12 cellular contexts compared by ENCODE assay signal in the genomic region with DNA sequence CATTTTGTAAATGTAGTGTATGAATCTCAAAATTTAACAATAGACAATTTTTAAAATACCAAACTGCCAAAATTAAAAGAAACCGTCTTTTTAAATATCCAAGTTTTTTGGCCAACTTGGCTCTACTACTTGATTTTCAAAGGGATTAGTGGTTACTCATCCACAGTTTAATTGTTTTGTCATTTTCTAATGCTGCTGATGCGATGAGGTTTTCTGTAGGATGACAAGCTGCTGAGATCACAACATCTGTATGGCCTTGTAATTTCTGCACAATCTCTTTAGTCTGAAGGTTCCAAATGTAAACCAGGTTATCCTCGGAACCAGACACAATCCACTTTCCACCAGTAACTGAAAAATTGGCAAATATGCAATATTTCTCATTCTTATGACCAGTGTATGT. TPM values are rescaled to one million over a fixed set of nuclear protein-coding genes. Genes with fewer than 3 reads are reported as not detected.
DNase-seq lines count a peak whose midpoint lies in the region; ATAC-seq and TF ChIP-seq lines count a peak whose summit lies in the region.
"Had no signal": no experiment of that assay in that cellular context is flagged by ENCODE, and none has a peak within 500 bp of the region (broad histone marks: within the 10 kb centered on the region; RNA-seq: fewer than 3 reads in every experiment).

No MANE protein-coding gene starts in this region.

- no peaks in the 10 kb centered on the region for H4K20me1 ChIP-seq in KMS-11 (ENCODE audit: insufficient read depth)

- H3K27me3 ChIP-seq in CD8-positive, alpha-beta memory T cell (ENCODE audit: insufficient read depth, low read length, poor library complexity, severe bottlenecking): no peaks in the 10 kb centered on the region
- H3K27me3 ChIP-seq in KMS-11 (ENCODE audit: insufficient read depth, low read depth): no peaks in the 10 kb centered on the region
- H3K27me3 ChIP-seq in naive thymus-derived CD4-positive, alpha-beta T cell (ENCODE audit: control insufficient read depth in 2 of 2, insufficient read depth in 2 of 2, low read length in 2 of 2): no peaks in the 10 kb centered on the region
- H3K27me3 ChIP-seq in aorta (ENCODE audit: control insufficient read depth in 1 of 2, insufficient read depth in 2 of 2, low read length in 1 of 2): no peaks in the 10 kb centered on the region

- peaks cover 15% of the 10 kb centered on the region for H3K36me3 ChIP-seq in CD8-positive, alpha-beta memory T cell (ENCODE audit: insufficient read depth, low read length)
- H3K36me3 ChIP-seq in KMS-11 (ENCODE audit: insufficient read depth): no peaks in the 10 kb centered on the region
- H3K36me3 ChIP-seq in naive thymus-derived CD4-positive, alpha-beta T cell (ENCODE audit: control insufficient read depth in 2 of 3, insufficient read depth in 3 of 3, low read length in 3 of 3): peaks cover 0 to 16% (median 12%) of the 10 kb centered on the region in 3 experiments
- H3K36me3 ChIP-seq in aorta (ENCODE audit: control insufficient read depth in 1 of 2, insufficient read depth in 2 of 2, low read length in 1 of 2): peaks cover 0 to 2% of the 10 kb centered on the region in 2 donors

- H3K9me3 Mint-ChIP-seq in CD8-positive, alpha-beta memory T cell: no peaks in the 10 kb centered on the region
- no peaks in the 10 kb centered on the region for H3K9me3 Mint-ChIP-seq in activated naive CD8-positive, alpha-beta T cell treated with anti-CD3 and anti-CD28 coated beads, Interleukin-2, amount 50 U/mL, for 24 hours
- H3K9me3 Mint-ChIP-seq in naive thymus-derived CD4-positive, alpha-beta T cell: peaks cover 0 to 5% (median 0%) of the 10 kb centered on the region in 11 donors

- H3K9ac ChIP-seq in KMS-11: peak overlapping the region; percentile 76

- no peak overlapping the region for H3K4me3 ChIP-seq in CD8-positive, alpha-beta memory T cell (ENCODE audit: low read length)
- H3K4me3 ChIP-seq in KMS-11 (IDR thresholded peaks at IDR 0.05; ENCODE audit: insufficient read depth, low read depth, low read length) (no peak overlapping the region), aorta (ENCODE audit: low read length in 2 of 2) (no peak overlapping the region)
- peak overlapping the region; percentile 96 for H3K4me3 ChIP-seq in naive thymus-derived CD4-positive, alpha-beta T cell (ENCODE audit: low read length)

- no peak overlapping the region for H2AFZ ChIP-seq in KMS-11 (ENCODE audit: low read depth)

- peaks cover 0 to 55% (median 14%) of the 10 kb centered on the region in 3 donors for H3K36me3 Mint-ChIP-seq in CD8-positive, alpha-beta memory T cell
- H3K36me3 Mint-ChIP-seq in activated naive CD8-positive, alpha-beta T cell treated with anti-CD3 and anti-CD28 coated beads, Interleukin-2, amount 50 U/mL, for 24 hours (ENCODE audit: low read depth): peaks cover 48% of the 10 kb centered on the region
- H3K36me3 Mint-ChIP-seq in naive thymus-derived CD4-positive, alpha-beta T cell: peaks cover 4 to 28% (median 15%) of the 10 kb centered on the region in 5 donors

- no peaks in the 10 kb centered on the region for H3K9me3 ChIP-seq in CD8-positive, alpha-beta memory T cell (ENCODE audit: low read length)
- H3K9me3 ChIP-seq in naive thymus-derived CD4-positive, alpha-beta T cell (ENCODE audit: control insufficient read depth in 2 of 3, low read length in 3 of 3): no peaks in the 10 kb centered on the region
- H3K9me3 ChIP-seq in aorta (ENCODE audit: control insufficient read depth, low read length): no peaks in the 10 kb centered on the region

- CTCF ChIA-PET in CD8-positive, alpha-beta memory T cell (lab: Charles Lee): interaction anchor here (2.7 kb wide), 1 partner anchor 30 kb away, joined by 17 read pairs; the partner anchor contains the start of gene FAM162A
- CTCF ChIA-PET in naive thymus-derived CD4-positive, alpha-beta T cell (lab: Charles Lee): no interaction called here

- POLR2A ChIA-PET in CD8-positive, alpha-beta memory T cell (lab: Charles Lee): no interaction called here
- POLR2A ChIA-PET in naive thymus-derived CD4-positive, alpha-beta T cell (lab: Charles Lee): interaction anchor here (0.5 to 5.8 kb wide), 4 partner anchors 30 to 753 kb away, joined by 3 to 112 read pairs (median 9); partner anchors contain the start of genes FAM162A, HCLS1 and MIX23

- H3K79me2 ChIP-seq in KMS-11 (ENCODE audit: insufficient read depth, low read depth): 0 out of 2 replicates have a peak, but pooled peaks cover 8% of the 10 kb centered on the region

- no peak for ATAC-seq in activated naive CD8-positive, alpha-beta T cell treated with anti-CD3 and anti-CD28 coated beads, Interleukin-2, amount 50 U/mL, for 24 hours
- no peak for ATAC-seq in naive thymus-derived CD4-positive, alpha-beta T cell
- no peak for ATAC-seq in HG03095 (IDR thresholded peaks at IDR 0.05; ENCODE audit: unreplicated experiment)
- no peak for ATAC-seq in aorta (ENCODE audit: low FRiP score)

- no peak for TF ChIP-seq CTCF in KMS-11 (conservative IDR thresholded peaks at IDR 0.05; ENCODE audit: low read depth, low read length)

- peak overlapping the region; percentile 88 for H3K4me2 ChIP-seq in KMS-11

- WGBS in aorta, 2 donors: 92% methylated on average over 3 of the region's 3 CpGs

- peaks cover 0 to 4% of the 10 kb centered on the region in 2 donors for H3K27me3 Mint-ChIP-seq in CD8-positive, alpha-beta memory T cell
- peaks cover 2% of the 10 kb centered on the region for H3K27me3 Mint-ChIP-seq in activated naive CD8-positive, alpha-beta T cell treated with anti-CD3 and anti-CD28 coated beads, Interleukin-2, amount 50 U/mL, for 24 hours
- peaks cover 0 to 3% (median 0%) of the 10 kb centered on the region in 5 donors for H3K27me3 Mint-ChIP-seq in naive thymus-derived CD4-positive, alpha-beta T cell

- H3K4me1 Mint-ChIP-seq in CD8-positive, alpha-beta memory T cell: peaks cover 39 to 63% (median 62%) of the 10 kb centered on the region in 3 donors
- H3K4me1 Mint-ChIP-seq in activated naive CD8-positive, alpha-beta T cell treated with anti-CD3 and anti-CD28 coated beads, Interleukin-2, amount 50 U/mL, for 24 hours: peaks cover 71% of the 10 kb centered on the region
- H3K4me1 Mint-ChIP-seq in naive thymus-derived CD4-positive, alpha-beta T cell: peaks cover 27 to 71% (median 59%) of the 10 kb centered on the region in 7 donors

- no peak for DNase-seq in CD8-positive, alpha-beta memory T cell
- DNase-seq in activated naive CD8-positive, alpha-beta T cell treated with anti-CD3 and anti-CD28 coated beads, Interleukin-2, amount 50 U/mL, for 24 hours: no peak
- no peak for DNase-seq in naive thymus-derived CD4-positive, alpha-beta T cell
- no peak for DNase-seq in effector CD8-positive, alpha-beta T cell (lab: John Stamatoyannopoulos, UW)
- DNase-seq in aorta (no peak), NCI-H2029 (lab: John Stamatoyannopoulos, UW) (no peak)
- DNase-seq: activated CD8-positive, alpha-beta memory T cell treated with anti-CD3 and anti-CD28 coated beads for 24 hours; NCI-H526; nucleus accumbens; stimulated activated naive CD4-positive, alpha-beta T cell had no signal

- no peak overlapping the region for H3K27ac ChIP-seq in CD8-positive, alpha-beta memory T cell (ENCODE audit: low read depth, low read length)
- peak overlapping the region; percentile 96 for H3K27ac ChIP-seq in KMS-11
- peak overlapping the region; percentile 93 for H3K27ac ChIP-seq in naive thymus-derived CD4-positive, alpha-beta T cell (ENCODE audit: low read depth, low read length)
- no peak overlapping the region for H3K27ac ChIP-seq in aorta (ENCODE audit: low read depth in 1 of 2, low read length in 2 of 2)

- H3K4me3 Mint-ChIP-seq in CD8-positive, alpha-beta memory T cell: peak overlapping the region; percentile 93 to 100 (median 97)
- H3K4me3 Mint-ChIP-seq in activated naive CD8-positive, alpha-beta T cell treated with anti-CD3 and anti-CD28 coated beads, Interleukin-2, amount 50 U/mL, for 24 hours: peak overlapping the region; percentile 99
- peak overlapping the region; percentile 92 to 99 (median 97) for H3K4me3 Mint-ChIP-seq in naive thymus-derived CD4-positive, alpha-beta T cell

- H3K27ac Mint-ChIP-seq in CD8-positive, alpha-beta memory T cell: peak overlapping the region; percentile 65 to 100 (median 100)
- H3K27ac Mint-ChIP-seq in activated naive CD8-positive, alpha-beta T cell treated with anti-CD3 and anti-CD28 coated beads, Interleukin-2, amount 50 U/mL, for 24 hours: peak overlapping the region; percentile 99
- H3K27ac Mint-ChIP-seq in naive thymus-derived CD4-positive, alpha-beta T cell: peak overlapping the region; percentile 98 to 100 (median 100)

- H3K4me1 ChIP-seq in CD8-positive, alpha-beta memory T cell (ENCODE audit: insufficient read depth, low read length): peaks cover 27% of the 10 kb centered on the region
- peaks cover 24% of the 10 kb centered on the region for H3K4me1 ChIP-seq in KMS-11 (ENCODE audit: low read depth, poor library complexity, severe bottlenecking)
- peaks cover 19 to 24% of the 10 kb centered on the region in 2 donors for H3K4me1 ChIP-seq in naive thymus-derived CD4-positive, alpha-beta T cell (ENCODE audit: control insufficient read depth in 2 of 2, insufficient read depth in 2 of 2, low read length in 2 of 2)
- H3K4me1 ChIP-seq in aorta (ENCODE audit: control insufficient read depth in 1 of 2, insufficient read depth in 2 of 2, low read length in 2 of 2): peaks cover 0 to 4% of the 10 kb centered on the region in 2 donors

- intact Hi-C loops in naive thymus-derived CD4-positive, alpha-beta T cell (cut with micrococcal nuclease): no loop called here
- intact Hi-C loops in aorta (cut with DNase I): no loop called here

RNA-seq across cellular contexts. Expression of gene WDR5B, which starts 1.5 kb away (rescaled TPM):
- total RNA-seq in CD8-positive, alpha-beta memory T cell: 1 to 10 TPM; 4.6 to 4.8 TPM
- 1.6 TPM for polyA plus RNA-seq in CD8-positive, alpha-beta memory T cell
- total RNA-seq in naive thymus-derived CD4-positive, alpha-beta T cell: 10 to 100 TPM in 2 of 5 experiments, 1 to 10 TPM in 3; 4.8 to 19.4 (median 6.4) TPM
- 1 to 10 TPM; 1.6 to 2.0 TPM for polyA plus RNA-seq in naive thymus-derived CD4-positive, alpha-beta T cell
- 1 to 10 TPM; 4.2 to 4.3 TPM for total RNA-seq in aorta
- polyA plus RNA-seq in aorta: 1 to 10 TPM; 1.6 to 4.1 TPM

RNA-seq across cellular contexts. Expression of gene FAM162A, which starts 30.4 kb away (rescaled TPM):
- total RNA-seq in CD8-positive, alpha-beta memory T cell: 10 to 100 TPM; 62.6 to 63.3 TPM
- polyA plus RNA-seq in CD8-positive, alpha-beta memory T cell: 113 TPM
- 10 to 100 TPM; 17.6 to 73.2 (median 35.5) TPM for total RNA-seq in naive thymus-derived CD4-positive, alpha-beta T cell
- polyA plus RNA-seq in naive thymus-derived CD4-positive, alpha-beta T cell: 100 to 1,000 TPM in 1 of 2 donors, 10 to 100 TPM in 1; 84.3 to 123 TPM
- total RNA-seq in aorta: 10 to 100 TPM; 23.7 to 35.2 TPM
- polyA plus RNA-seq in aorta: 10 to 100 TPM; 53.3 to 57.7 TPM

RNA-seq across cellular contexts. Expression of gene MIX23, which starts 31.4 kb away (rescaled TPM):
- total RNA-seq in CD8-positive, alpha-beta memory T cell: 100 to 1,000 TPM; 140 to 175 TPM
- polyA plus RNA-seq in CD8-positive, alpha-beta memory T cell: 11.3 TPM
- total RNA-seq in naive thymus-derived CD4-positive, alpha-beta T cell: 10 to 100 TPM; 14.7 to 47.7 (median 26.3) TPM
- polyA plus RNA-seq in naive thymus-derived CD4-positive, alpha-beta T cell: 10 to 100 TPM; 11.6 to 29.0 TPM
- total RNA-seq in aorta: 10 to 100 TPM; 10.6 to 18.6 TPM
- 10 to 100 TPM; 13.2 to 17.3 TPM for polyA plus RNA-seq in aorta

Comparison
In these comparisons a context has a peak if more than half of its experiments do, and no peak if none do; other contexts are left out.
1. H3K27ac ChIP-seq: peak in KMS-11 (single experiment) and naive thymus-derived CD4-positive, alpha-beta T cell (single experiment); none in CD8-positive, alpha-beta memory T cell (single experiment) and aorta (0 of 2).
2. Peak in every context shown above with its lines, with median percentiles within 50 percentile points of each other: H3K27ac Mint-ChIP-seq and H3K4me3 Mint-ChIP-seq.